Comparison of ENCODE assay signal across 2 cellular contexts in genomic region chr15:78978601-78979179, GRCh38.
TF ChIP-seq lines count a peak whose summit lies in the region.

No MANE protein-coding gene starts in this region.

TF ChIP-seq in GM12891, 5 proteins besides CTCF, POLR2A, EP300 and RAD21:
- TF ChIP-seq POLR2AphosphoS5 (IDR thresholded peaks at IDR 0.05; ENCODE audit: low read depth, low read length) = no peak
- no peak for TF ChIP-seq SPI1 (IDR thresholded peaks at IDR 0.05; ENCODE audit: low read depth, low read length)
- no peak for TF ChIP-seq TAF1 (IDR thresholded peaks at IDR 0.05; ENCODE audit: low read depth, low read length)
- TF ChIP-seq POU2F2 (IDR thresholded peaks at IDR 0.05; ENCODE audit: low read depth, low read length) = no peak

TF ChIP-seq in IMR-90, 13 proteins besides CTCF, POLR2A, EP300 and RAD21 (continued from another document):
- TF ChIP-seq RFX5 (IDR thresholded peaks at IDR 0.05; ENCODE audit: low read depth, low read length) (no peak), CHD1 (IDR thresholded peaks at IDR 0.05; ENCODE audit: low read depth, low read length) (no peak), NFE2L2 (IDR thresholded peaks at IDR 0.05; ENCODE audit: low read depth, low read length) (no peak), SMC3 (IDR thresholded peaks at IDR 0.05; ENCODE audit: low read depth, low read length) (no peak), MXI1 (IDR thresholded peaks at IDR 0.05; ENCODE audit: borderline replicate concordance, low read depth, low read length) (no peak), FOS (IDR thresholded peaks at IDR 0.05; ENCODE audit: low read depth, low read length) (no peak), RCOR1 (IDR thresholded peaks at IDR 0.05; ENCODE audit: insufficient replicate concordance, low read length) (no peak)
